ENCODE assay signal across 19 cellular contexts in genomic region chr1:221149111-221149510, GRCh38.
DNase-seq lines count a peak whose midpoint lies in the region; ATAC-seq and TF ChIP-seq lines count a peak whose summit lies in the region.
"Had no signal": no experiment of that assay in that cellular context is flagged by ENCODE, and none has a peak within 500 bp of the region (broad histone marks: within the 10 kb centered on the region; RNA-seq: fewer than 3 reads in every experiment).

No MANE protein-coding gene starts in this region.

- H3K27me3 ChIP-seq in osteoblast (ENCODE audit: insufficient read depth, low read length) = no peaks in the 10 kb centered on the region

- H3K4me3 ChIP-seq in fibroblast of the aortic adventitia (ENCODE audit: low read depth, low read length) (no peak overlapping the region), osteoblast (ENCODE audit: insufficient read depth, low read length) (no peak overlapping the region)
- H3K4me3 ChIP-seq: K562 had no signal

- TF ChIP-seq CTCF in fibroblast of the aortic adventitia (IDR thresholded peaks at IDR 0.05; ENCODE audit: insufficient read depth, low read length) (no peak), osteoblast (IDR thresholded peaks at IDR 0.05; ENCODE audit: extremely low read depth, low read depth, low read length) (no peak)

- H3K4me2 ChIP-seq in osteoblast (ENCODE audit: insufficient read depth, low read length) = peak overlapping the region; percentile 25

- ATAC-seq in HG02798 (IDR thresholded peaks at IDR 0.05; ENCODE audit: poor library complexity, unreplicated experiment) = no peak
- ATAC-seq in GM18868 (IDR thresholded peaks at IDR 0.05; ENCODE audit: unreplicated experiment) = no peak
- ATAC-seq: activated naive CD4-positive, alpha-beta T cell treated with anti-CD3 and anti-CD28 coated beads, Interleukin-2, amount 50 U/mL, for 72 hours; K562; left colon had no signal

- no peak overlapping the region for H2AFZ ChIP-seq in osteoblast (ENCODE audit: low read length)

- no peaks in the 10 kb centered on the region for H3K36me3 ChIP-seq in osteoblast (ENCODE audit: insufficient read depth, low read length)

- DNase-seq in CD1c-positive myeloid dendritic cell (ENCODE audit: extremely low spot score) (peak; percentile 50), NOMO-1 treated with DMSO at 0.1 percent for 48 hours (lab: John Stamatoyannopoulos, UW; ENCODE audit: unreplicated experiment) (peak; percentile 51), fibroblast of the aortic adventitia (ENCODE audit: low read depth) (peak; percentile 63), osteoblast (ENCODE audit: insufficient read length, low spot score, missing footprints) (peak; percentile 80), HPDE6-E6E7 (ENCODE audit: extremely low spot score) (no peak), retina (no peak)
- DNase-seq: activated B cell treated with CpG ODN at 0.5 μM for 24 hours; activated CD8-positive, alpha-beta memory T cell treated with anti-CD3 and anti-CD28 coated beads for 24 hours; CD8-positive, alpha-beta memory T cell; HFFc6; left colon; NCI-H1105 treated with DMSO at 0.1 percent for 48 hours; NCI-H2107; NCI-H524 treated with DMSO at 0.1 percent for 48 hours; OCI-M1 had no signal

- no peak overlapping the region for H3K27ac ChIP-seq in osteoblast (ENCODE audit: low read depth, low read length)

- no peaks in the 10 kb centered on the region for H3K4me1 ChIP-seq in osteoblast (ENCODE audit: insufficient read depth, low read length)

- no peaks in the 10 kb centered on the region for H3K79me2 ChIP-seq in osteoblast (ENCODE audit: insufficient read depth, low read length)

- H4K20me1 ChIP-seq in osteoblast (ENCODE audit: insufficient read depth, low read length) = no peaks in the 10 kb centered on the region

- peaks cover 3% of the 10 kb centered on the region for H3K9me3 ChIP-seq in osteoblast (ENCODE audit: low read depth, low read length)

Comparison
In these comparisons a context has a peak if more than half of its experiments do, and no peak if none do; other contexts are left out.
1. DNase-seq: peak in CD1c-positive myeloid dendritic cell (single experiment), NOMO-1 treated with DMSO at 0.1 percent for 48 hours (single experiment), fibroblast of the aortic adventitia (single experiment) and osteoblast (single experiment); none in HPDE6-E6E7 (single experiment) and retina (single experiment).